Comparison of ENCODE assay signal across 8 cellular contexts in genomic region chr15:89665449-89666146, GRCh38. TPM values are rescaled to one million over a fixed set of nuclear protein-coding genes. Genes with fewer than 3 reads are reported as not detected.
DNase-seq lines count a peak whose midpoint lies in the region; ATAC-seq and TF ChIP-seq lines count a peak whose summit lies in the region.

No MANE protein-coding gene starts in this region.

- 2% methylated on average over 61 to 72 of the region's 72 CpGs for WGBS in esophagus, 2 donors

- peak overlapping the region; percentile 80 to 82 for H3K27ac ChIP-seq in esophagus (ENCODE audit: low read depth in 2 of 2, low read length in 1 of 2)

- no peaks in the 10 kb centered on the region for H3K27me3 ChIP-seq in esophagus (ENCODE audit: control insufficient read depth in 1 of 2, insufficient read depth in 2 of 2, low read length in 2 of 2)

- H3K4me1 ChIP-seq in esophagus (ENCODE audit: control insufficient read depth in 2 of 2, insufficient read depth in 2 of 2, low read length in 1 of 2) (peaks cover 0 to 4% of the 10 kb centered on the region in 2 donors), mucosa of descending colon (ENCODE audit: low read depth) (peaks cover 14% of the 10 kb centered on the region)

- H3K4me3 ChIP-seq in esophagus (ENCODE audit: low read depth in 1 of 2, low read length in 2 of 2) (peak overlapping the region; percentile 38 to 50), mucosa of descending colon (no peak overlapping the region)

- no peaks in the 10 kb centered on the region for H3K36me3 ChIP-seq in esophagus (ENCODE audit: control insufficient read depth in 2 of 2, insufficient read depth in 2 of 2, low read length in 1 of 2)
- H3K36me3 ChIP-seq in mucosa of descending colon (ENCODE audit: low read depth), result no peaks in the 10 kb centered on the region

- intact Hi-C loops in mucosa of descending colon (cut with DNase I, micrococcal nuclease), result no loop called here

- ATAC-seq in mucosa of descending colon, result peak; percentile 64
- ATAC-seq in HG02970 (IDR thresholded peaks at IDR 0.05; ENCODE audit: low FRiP score, unreplicated experiment), result no peak

- no peaks in the 10 kb centered on the region for H3K9me3 ChIP-seq in esophagus (ENCODE audit: control insufficient read depth in 2 of 2, insufficient read depth in 1 of 2, low read depth in 1 of 2, low read length in 1 of 2)
- no peaks in the 10 kb centered on the region for H3K9me3 ChIP-seq in mucosa of descending colon

- TF ChIP-seq CTCF in mucosa of descending colon (IDR thresholded peaks at IDR 0.05), result no peak

- peak; percentile 8 for DNase-seq in activated T-cell treated with anti-CD3 and anti-CD28 coated beads for 48 hours (ENCODE audit: low read depth)
- DNase-seq in activated T-cell treated with anti-CD3 and anti-CD28 coated beads for 4 hours, result no peak
- peak; percentile 32 for DNase-seq in RKO (ENCODE audit: low spot score)
- peak; percentile 69 to 79 (median 71) for DNase-seq in mucosa of descending colon
- no peak for DNase-seq in stimulated activated CD4-positive, alpha-beta T cell treated with anti-CD3 and anti-CD28 coated beads, Interleukin-4, amount 100 ng/mL, for 1 hour
- DNase-seq in T1000 (lab: John Stamatoyannopoulos, UW), result no peak

RNA-seq across cellular contexts. Expression of gene KIF7, which starts 10.3 kb away (rescaled TPM):
- 1 to 10 TPM in 1 of 2 donors, under 1 TPM in 1; 1.00 to 1.1 TPM for polyA plus RNA-seq in esophagus
- total RNA-seq in mucosa of descending colon, result 1 to 10 TPM; 1.6 to 9.4 (median 3.1) TPM

RNA-seq across cellular contexts. Expression of gene PLIN1, which starts 13.6 kb away (rescaled TPM):
- polyA plus RNA-seq in esophagus, result 1 to 10 TPM in 1 of 2 donors, under 1 TPM in 1; 0.73 to 1.3 TPM
- 1 to 10 TPM in 2 of 3 donors, under 1 TPM in 1; 0.77 to 8.1 (median 5.2) TPM for total RNA-seq in mucosa of descending colon

RNA-seq across cellular contexts. Expression of gene PEX11A, which starts 25.0 kb away (rescaled TPM):
- polyA plus RNA-seq in esophagus, result 1 to 10 TPM; 4.2 to 5.7 TPM
- 10 to 100 TPM; 15.5 to 38.5 (median 16.7) TPM for total RNA-seq in mucosa of descending colon

RNA-seq across cellular contexts. Expression of gene WDR93, which starts 25.0 kb away (rescaled TPM):
- polyA plus RNA-seq in esophagus, result under 1 TPM in 1 of 2 donors, not detected in 1; 0.02 TPM
- under 1 TPM in 1 of 3 donors, not detected in 2; 0.14 TPM for total RNA-seq in mucosa of descending colon

Comparison
In these comparisons a context has a peak if more than half of its experiments do, and no peak if none do; other contexts are left out.
1. DNase-seq: peak in activated T-cell treated with anti-CD3 and anti-CD28 coated beads for 48 hours (single experiment), RKO (single experiment) and mucosa of descending colon (3 of 3); none in activated T-cell treated with anti-CD3 and anti-CD28 coated beads for 4 hours (single experiment), stimulated activated CD4-positive, alpha-beta T cell treated with anti-CD3 and anti-CD28 coated beads, Interleukin-4, amount 100 ng/mL, for 1 hour (single experiment) and T1000 (single experiment).